8 cellular contexts compared by ENCODE assay signal in the genomic region with DNA sequence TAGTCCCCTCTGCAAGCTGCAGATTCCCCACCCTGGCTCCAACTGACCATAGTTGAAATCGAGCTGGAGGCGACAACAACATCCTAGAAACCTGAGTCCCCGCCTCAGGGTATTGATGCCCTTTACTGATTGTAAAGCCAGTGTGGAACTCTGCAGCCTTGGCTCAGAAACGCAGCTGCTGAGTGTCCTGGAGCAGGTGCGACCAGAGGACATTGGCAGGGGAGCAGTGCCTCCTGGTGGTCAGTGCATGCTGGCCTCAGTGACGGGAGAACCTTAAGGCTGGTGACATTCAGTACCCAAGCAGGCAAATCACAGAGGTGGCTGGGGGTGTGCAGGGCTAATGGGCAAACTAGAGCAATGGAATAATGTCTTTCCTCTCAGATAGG. TPM values are rescaled to one million over a fixed set of nuclear protein-coding genes. Genes with fewer than 3 reads are reported as not detected.
DNase-seq lines count a peak whose midpoint lies in the region; ATAC-seq and TF ChIP-seq lines count a peak whose summit lies in the region.

No MANE protein-coding gene starts in this region.

- no peaks in the 10 kb centered on the region for H3K4me1 ChIP-seq in effector memory CD4-positive, alpha-beta T cell (ENCODE audit: control insufficient read depth, insufficient read depth, low read length, poor library complexity, severe bottlenecking)
- no peaks in the 10 kb centered on the region for H3K4me1 ChIP-seq in naive thymus-derived CD4-positive, alpha-beta T cell (ENCODE audit: control insufficient read depth in 2 of 2, insufficient read depth in 2 of 2, low read length in 2 of 2)
- no peaks in the 10 kb centered on the region for H3K4me1 ChIP-seq in tibial nerve

- peaks cover 3% of the 10 kb centered on the region for H3K27me3 Mint-ChIP-seq in activated CD4-positive, alpha-beta T cell treated with anti-CD3 and anti-CD28 coated beads for 36 hours
- peaks cover 0 to 4% (median 0%) of the 10 kb centered on the region in 5 donors for H3K27me3 Mint-ChIP-seq in naive thymus-derived CD4-positive, alpha-beta T cell

- CTCF ChIA-PET in activated CD4-positive, alpha-beta T cell treated with anti-CD3 and anti-CD28 coated beads for 36 hours (lab: Charles Lee): no interaction called here
- CTCF ChIA-PET in naive thymus-derived CD4-positive, alpha-beta T cell (lab: Charles Lee): interaction anchor here (0.6 kb wide), 1 partner anchor 9 kb away, joined by 3 read pairs; no protein-coding TSS in a partner anchor

- H3K27ac ChIP-seq in effector memory CD4-positive, alpha-beta T cell (ENCODE audit: insufficient read depth, low read length, poor library complexity, severe bottlenecking): no peak overlapping the region
- no peak overlapping the region for H3K27ac ChIP-seq in naive thymus-derived CD4-positive, alpha-beta T cell (ENCODE audit: low read depth, low read length)
- no peak overlapping the region for H3K27ac ChIP-seq in tibial nerve

- H3K27ac Mint-ChIP-seq in activated CD4-positive, alpha-beta T cell treated with anti-CD3 and anti-CD28 coated beads for 36 hours: no peak overlapping the region
- H3K27ac Mint-ChIP-seq in naive thymus-derived CD4-positive, alpha-beta T cell: no peak overlapping the region

- TF ChIP-seq POLR2A in tibial nerve (IDR thresholded peaks at IDR 0.05): no peak

- TF ChIP-seq CTCF in tibial nerve (IDR thresholded peaks at IDR 0.05): peak in 4 of 5 experiments; percentile 10 to 45 (median 20)

- H3K9me3 ChIP-seq in MG63: no peaks in the 10 kb centered on the region; the same call in 1 of the 2 replicates
- no peaks in the 10 kb centered on the region for H3K9me3 ChIP-seq in effector memory CD4-positive, alpha-beta T cell (ENCODE audit: control insufficient read depth, low read length)
- H3K9me3 ChIP-seq in naive thymus-derived CD4-positive, alpha-beta T cell (ENCODE audit: control insufficient read depth in 2 of 3, low read length in 3 of 3): no peaks in the 10 kb centered on the region
- H3K9me3 ChIP-seq in tibial nerve: no peaks in the 10 kb centered on the region

- no peak overlapping the region for H3K4me3 Mint-ChIP-seq in activated CD4-positive, alpha-beta T cell treated with anti-CD3 and anti-CD28 coated beads for 36 hours
- no peak overlapping the region for H3K4me3 Mint-ChIP-seq in naive thymus-derived CD4-positive, alpha-beta T cell

- H3K27me3 ChIP-seq in MG63: no peaks in the 10 kb centered on the region
- H3K27me3 ChIP-seq in effector memory CD4-positive, alpha-beta T cell (replicated peaks; ENCODE audit: control insufficient read depth, insufficient read depth, low read length, poor library complexity, severe bottlenecking): no peaks in the 10 kb centered on the region
- no peaks in the 10 kb centered on the region for H3K27me3 ChIP-seq in naive thymus-derived CD4-positive, alpha-beta T cell (ENCODE audit: control insufficient read depth in 2 of 2, insufficient read depth in 2 of 2, low read length in 2 of 2)
- H3K27me3 ChIP-seq in tibial nerve: no peaks in the 10 kb centered on the region

- intact Hi-C loops in activated CD4-positive, alpha-beta T cell treated with anti-CD3 and anti-CD28 coated beads for 36 hours (cut with DNase I, micrococcal nuclease): loop anchor here in 1 of 2 experiments (1.0 to 2.0 kb wide), 3 partner anchors 47 to 559 kb away; a partner anchor contains a TSS
- intact Hi-C loops in naive thymus-derived CD4-positive, alpha-beta T cell (cut with micrococcal nuclease): loop anchor here in 1 of 2 donors (1.0 kb wide), 1 partner anchor 109 kb away; a partner anchor contains a TSS

- 28 to 31% methylated on average over 6 of the region's 6 CpGs for WGBS in tibial nerve, 2 donors

- no peaks in the 10 kb centered on the region for H3K4me1 Mint-ChIP-seq in activated CD4-positive, alpha-beta T cell treated with anti-CD3 and anti-CD28 coated beads for 36 hours
- H3K4me1 Mint-ChIP-seq in naive thymus-derived CD4-positive, alpha-beta T cell: no peaks in the 10 kb centered on the region

- H3K9me3 Mint-ChIP-seq in activated CD4-positive, alpha-beta T cell treated with anti-CD3 and anti-CD28 coated beads for 36 hours (ENCODE audit: low read depth): no peaks in the 10 kb centered on the region
- H3K9me3 Mint-ChIP-seq in naive thymus-derived CD4-positive, alpha-beta T cell: peaks cover 0 to 2% (median 0%) of the 10 kb centered on the region in 11 donors

- POLR2A ChIA-PET in activated CD4-positive, alpha-beta T cell treated with anti-CD3 and anti-CD28 coated beads for 36 hours (lab: Charles Lee): no interaction called here
- POLR2A ChIA-PET in naive thymus-derived CD4-positive, alpha-beta T cell (lab: Charles Lee): no interaction called here

- DNase-seq in COLO668 (lab: John Stamatoyannopoulos, UW; ENCODE audit: unreplicated experiment): peak; percentile 58
- DNase-seq in MG63: peak; percentile 60
- DNase-seq in activated CD4-positive, alpha-beta T cell treated with anti-CD3 and anti-CD28 coated beads for 36 hours: peak; percentile 76
- DNase-seq in effector memory CD4-positive, alpha-beta T cell: peak in 2 of 3 donors; percentile 10 to 17
- DNase-seq in naive thymus-derived CD4-positive, alpha-beta T cell: peak in 7 of 9 donors; percentile 15 to 44 (median 21)
- peak in 1 of 2 donors; percentile 38 for DNase-seq in tibial nerve (ENCODE audit: low spot score in 2 of 2)
- no peak for DNase-seq in SHP77 (lab: John Stamatoyannopoulos, UW)
- no peak for DNase-seq in hepatic stellate cell (ENCODE audit: low spot score)

- H3K4me3 ChIP-seq in MG63 (no peak overlapping the region), tibial nerve (no peak overlapping the region)
- no peak overlapping the region for H3K4me3 ChIP-seq in effector memory CD4-positive, alpha-beta T cell (ENCODE audit: insufficient read depth, low read depth, low read length, poor library complexity, severe bottlenecking)
- H3K4me3 ChIP-seq in naive thymus-derived CD4-positive, alpha-beta T cell (ENCODE audit: low read length): no peak overlapping the region

- H3K36me3 ChIP-seq in MG63: no peaks in the 10 kb centered on the region
- H3K36me3 ChIP-seq in effector memory CD4-positive, alpha-beta T cell (ENCODE audit: control insufficient read depth, insufficient read depth, low read length): no peaks in the 10 kb centered on the region
- H3K36me3 ChIP-seq in naive thymus-derived CD4-positive, alpha-beta T cell (ENCODE audit: control insufficient read depth in 2 of 3, insufficient read depth in 3 of 3, low read length in 3 of 3): no peaks in the 10 kb centered on the region
- H3K36me3 ChIP-seq in tibial nerve: no peaks in the 10 kb centered on the region

- H3K36me3 Mint-ChIP-seq in activated CD4-positive, alpha-beta T cell treated with anti-CD3 and anti-CD28 coated beads for 36 hours (ENCODE audit: low read depth): no peaks in the 10 kb centered on the region
- H3K36me3 Mint-ChIP-seq in naive thymus-derived CD4-positive, alpha-beta T cell: no peaks in the 10 kb centered on the region

- ATAC-seq in activated CD4-positive, alpha-beta T cell treated with anti-CD3 and anti-CD28 coated beads for 36 hours: peak; percentile 49
- ATAC-seq in naive thymus-derived CD4-positive, alpha-beta T cell: peak; percentile 84

- TF ChIP-seq EP300 in tibial nerve (IDR thresholded peaks at IDR 0.05): no peak

RNA-seq across cellular contexts. Expression of a gene that starts 20.4 kb away (rescaled TPM):
- 6.9 and 15.8 TPM in 2 replicates for total RNA-seq in MG63 (2014; rRNA removed; shearing (Covaris generic); ENCODE audit: low replicate concordance)
- total RNA-seq in activated CD4-positive, alpha-beta T cell treated with anti-CD3 and anti-CD28 coated beads for 36 hours: 10 to 100 TPM; 10.8 to 11.9 TPM
- 10 to 100 TPM; 12.3 to 36.7 (median 14.4) TPM for total RNA-seq in naive thymus-derived CD4-positive, alpha-beta T cell
- 1 to 10 TPM; 5.8 to 6.2 TPM for polyA plus RNA-seq in naive thymus-derived CD4-positive, alpha-beta T cell
- 10 to 100 TPM; 18.4 to 38.7 (median 27.9) TPM for total RNA-seq in tibial nerve

RNA-seq across cellular contexts. Expression of a gene that starts 56.4 kb away (rescaled TPM):
- 0.03 and 24.9 TPM in 2 replicates for total RNA-seq in MG63 (2014; rRNA removed; shearing (Covaris generic); ENCODE audit: low replicate concordance)
- under 1 TPM; 0.37 to 0.85 TPM for total RNA-seq in activated CD4-positive, alpha-beta T cell treated with anti-CD3 and anti-CD28 coated beads for 36 hours
- total RNA-seq in naive thymus-derived CD4-positive, alpha-beta T cell: 1 to 10 TPM in 3 of 5 experiments, under 1 TPM in 2; 0.17 to 3.2 (median 1.0) TPM
- polyA plus RNA-seq in naive thymus-derived CD4-positive, alpha-beta T cell: under 1 TPM; 0.49 to 0.82 TPM
- total RNA-seq in tibial nerve: 1 to 10 TPM; 2.0 to 6.0 (median 2.6) TPM

Comparison
In these comparisons a context has a peak if more than half of its experiments do, and no peak if none do; other contexts are left out.
1. DNase-seq: peak in COLO668 (single experiment), MG63 (single experiment), activated CD4-positive, alpha-beta T cell treated with anti-CD3 and anti-CD28 coated beads for 36 hours (single experiment), effector memory CD4-positive, alpha-beta T cell (2 of 3) and naive thymus-derived CD4-positive, alpha-beta T cell (7 of 9); none in SHP77 (0 of 2) and hepatic stellate cell (single experiment).